10 cellular contexts compared by ENCODE assay signal in the genomic region with DNA sequence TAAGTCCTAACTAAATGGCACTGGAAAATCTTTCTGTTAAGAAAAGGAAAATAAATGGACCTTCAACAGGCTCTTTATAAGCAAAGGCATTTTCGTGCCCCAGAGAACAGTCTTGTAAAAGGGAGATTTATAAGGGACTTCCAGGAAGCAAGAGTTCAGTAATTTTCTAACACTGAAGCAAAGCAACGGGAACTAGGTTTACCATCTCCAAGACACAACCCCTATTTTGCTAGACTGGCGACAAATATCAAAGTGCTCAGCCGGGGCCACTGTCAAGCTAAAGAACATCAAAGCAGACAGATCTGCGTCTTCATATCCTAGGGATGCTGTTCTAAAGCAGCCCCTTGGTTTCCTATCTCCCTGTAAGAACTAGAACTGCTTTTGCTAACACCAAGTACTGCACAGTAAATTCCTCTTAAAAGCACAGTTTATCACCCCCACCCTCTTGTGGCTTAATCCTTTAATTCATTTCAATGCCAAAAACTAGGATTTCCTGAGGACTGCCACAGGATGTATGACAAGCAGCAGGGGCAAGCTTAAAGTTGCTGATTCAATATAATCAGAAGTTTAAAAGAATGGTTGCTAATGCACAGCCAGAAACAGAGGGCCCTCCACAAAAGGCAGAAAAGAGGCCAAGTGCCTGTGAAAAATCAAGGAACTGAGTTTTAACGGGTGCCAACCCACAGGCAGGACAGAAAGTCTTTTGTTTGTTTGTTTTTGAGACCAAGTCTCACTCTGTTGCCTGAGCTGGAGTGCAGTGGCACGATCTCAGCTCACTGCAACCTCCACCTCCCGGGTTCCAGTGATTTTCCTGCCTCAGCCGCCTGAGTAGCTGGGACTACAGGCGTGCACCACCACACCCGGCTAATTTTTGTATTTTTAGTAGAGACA. TPM values are rescaled to one million over a fixed set of nuclear protein-coding genes. Genes with fewer than 3 reads are reported as not detected.
A peak's percentile ranks its signal among the peaks of the same experiment; 100 is the strongest.
DNase-seq lines count a peak whose midpoint lies in the region; ATAC-seq and TF ChIP-seq lines count a peak whose summit lies in the region.
"Had no signal": no experiment of that assay in that cellular context is flagged by ENCODE, and none has a peak within 500 bp of the region (broad histone marks: within the 10 kb centered on the region; RNA-seq: fewer than 3 reads in every experiment).

No MANE protein-coding gene starts in this region.

- H3K36me3 Mint-ChIP-seq in osteocyte (ENCODE audit: unreplicated experiment), result peaks cover 8% of the 10 kb centered on the region
- H3K36me3 Mint-ChIP-seq in activated T-cell treated with anti-CD3 and anti-CD28 coated beads, Interleukin-2, amount 50 U/mL, for 24 hours (ENCODE audit: low read depth), result peaks cover 38% of the 10 kb centered on the region

- H3K9me2 ChIP-seq in GM23248 (ENCODE audit: insufficient read depth), result no peaks in the 10 kb centered on the region

- peaks cover 72% of the 10 kb centered on the region for H3K79me2 ChIP-seq in GM23248 (ENCODE audit: insufficient read depth)

- H3K9ac ChIP-seq in GM23248, result no peak overlapping the region

- CTCF ChIA-PET in RWPE1 (lab: Yijun Ruan, JAX), result no interaction called here

- no peak overlapping the region for H2AFZ ChIP-seq in GM23248

- no peaks in the 10 kb centered on the region for H3K27me3 ChIP-seq in GM23248 (replicated peaks; ENCODE audit: insufficient read depth)

- no peak overlapping the region for H3K4me2 ChIP-seq in GM23248 (ENCODE audit: unreplicated experiment)

- no peak for ATAC-seq in GM19023 (IDR thresholded peaks at IDR 0.05; ENCODE audit: unreplicated experiment)

- H3K36me3 ChIP-seq in GM23248 (ENCODE audit: low read depth), result peaks cover 21% of the 10 kb centered on the region

- in situ Hi-C loops in GM23248 (cut with MboI), result no loop called here

- no peaks in the 10 kb centered on the region for H4K20me1 ChIP-seq in GM23248 (ENCODE audit: insufficient read depth)

- no peak overlapping the region for H3K4me3 Mint-ChIP-seq in osteocyte (ENCODE audit: unreplicated experiment)
- H3K4me3 Mint-ChIP-seq in activated T-cell treated with anti-CD3 and anti-CD28 coated beads, Interleukin-2, amount 50 U/mL, for 24 hours, result no peak overlapping the region

- H3K4me3 ChIP-seq in GM23248, result no peak overlapping the region

- WGBS in GM23248 (ENCODE audit: low coverage in 1 of 2, low lambda C conversion rate in 2 of 2, missing lambda C conversion rate in 2 of 2), 2 experiments, result 67 to 69% methylated on average over 11 of the region's 11 CpGs

- no peaks in the 10 kb centered on the region for H3K9me3 Mint-ChIP-seq in osteocyte (ENCODE audit: unreplicated experiment)
- H3K9me3 Mint-ChIP-seq in activated T-cell treated with anti-CD3 and anti-CD28 coated beads, Interleukin-2, amount 50 U/mL, for 24 hours, result no peaks in the 10 kb centered on the region

- POLR2A ChIA-PET in RWPE1 (lab: Yijun Ruan, JAX; ENCODE audit: low non-redundant PET), result interaction anchor here (0.6 kb wide), 1 partner anchor 25 kb away, joined by 3 read pairs; no protein-coding TSS in a partner anchor

- TF ChIP-seq CTCF in RWPE1 (conservative IDR thresholded peaks at IDR 0.05; ENCODE audit: low read depth), result no peak
- TF ChIP-seq CTCF in osteocyte (IDR thresholded peaks at IDR 0.05), result no peak

- H3F3A ChIP-seq in GM23248 (ENCODE audit: insufficient read depth), result no peaks in the 10 kb centered on the region

- DNase-seq in D341Med (ENCODE audit: low spot score) (peak; percentile 68), RWPE1 (ENCODE audit: low spot score) (no peak), foreskin melanocyte (peak; percentile 80), osteocyte (ENCODE audit: extremely low spot score, unreplicated experiment) (no peak), GM23248 (no peak), SKM-1 (lab: John Stamatoyannopoulos, UW; ENCODE audit: unreplicated experiment) (no peak)
- no peak for DNase-seq in activated T-cell treated with anti-CD3 and anti-CD28 coated beads, Interleukin-2, amount 50 U/mL, for 24 hours
- DNase-seq: amniotic stem cell had no signal

- H3K4me1 Mint-ChIP-seq in osteocyte (ENCODE audit: unreplicated experiment), result peaks cover 9% of the 10 kb centered on the region
- H3K4me1 Mint-ChIP-seq in activated T-cell treated with anti-CD3 and anti-CD28 coated beads, Interleukin-2, amount 50 U/mL, for 24 hours (ENCODE audit: low read depth), result peaks cover 9% of the 10 kb centered on the region

- no peaks in the 10 kb centered on the region for H3K4me1 ChIP-seq in GM23248 (ENCODE audit: insufficient read depth)

- no peaks in the 10 kb centered on the region for H3K9me3 ChIP-seq in GM23248 (ENCODE audit: low read depth)
- H3K9me3 ChIP-seq: Caco-2 had no signal

- no peaks in the 10 kb centered on the region for H3K27me3 Mint-ChIP-seq in osteocyte (ENCODE audit: unreplicated experiment)
- H3K27me3 Mint-ChIP-seq in activated T-cell treated with anti-CD3 and anti-CD28 coated beads, Interleukin-2, amount 50 U/mL, for 24 hours, result no peaks in the 10 kb centered on the region

- H3K27ac ChIP-seq in RWPE1 (peak overlapping the region; percentile 37; the same call in 1 of the 2 replicates), GM23248 (no peak overlapping the region)

- peak overlapping the region; percentile 18 for H3K27ac Mint-ChIP-seq in osteocyte (ENCODE audit: unreplicated experiment)
- no peak overlapping the region for H3K27ac Mint-ChIP-seq in activated T-cell treated with anti-CD3 and anti-CD28 coated beads, Interleukin-2, amount 50 U/mL, for 24 hours

RNA-seq across cellular contexts. Expression of gene ISM2, which starts 44.0 kb away (rescaled TPM):
- not detected in 2 replicates for total RNA-seq in osteocyte
- 2.6 TPM in 1 of 2 replicates, not detected in the other for total RNA-seq in GM23248 (2014; rRNA removed; shearing (Covaris generic))
- polyA plus RNA-seq in GM23248 (2016; fragmentation: Nextera tagmentation; extraction: Ambion mirVana), result 0.11 TPM in 1 of 2 replicates, not detected in the other

Comparison
In these comparisons a context has a peak if more than half of its experiments do, and no peak if none do; other contexts are left out.
1. DNase-seq: peak in D341Med (single experiment) and foreskin melanocyte (single experiment); none in RWPE1 (single experiment), osteocyte (single experiment), activated T-cell treated with anti-CD3 and anti-CD28 coated beads, Interleukin-2, amount 50 U/mL, for 24 hours (single experiment), GM23248 (single experiment) and SKM-1 (single experiment).